20 cellular contexts compared by ENCODE assay signal in genomic region chrX:149491812-149492211, GRCh38. TPM values are rescaled to one million over a fixed set of nuclear protein-coding genes. Genes with fewer than 3 reads are reported as not detected.
"Had no signal": no experiment of that assay in that cellular context is flagged by ENCODE, and none has a peak within 500 bp of the region (broad histone marks: within the 10 kb centered on the region; RNA-seq: fewer than 3 reads in every experiment).

No MANE protein-coding gene starts in this region.

- H3K4me3 Mint-ChIP-seq: T-helper 1 cell treated with Interleukin-12 subunit alpha and Interleukin-12 subunit beta and Interleukin-4 antibody, amounts not matched to agents 30 μg/mL and 1 μg/mL, for 36 hours; WTC11 had no signal

- ATAC-seq: SK-N-SH treated with all-trans-retinoic acid at 6 μM for 48 hours, WTC11 had no signal

- H3K27ac ChIP-seq: brain microvascular endothelial cell, dorsolateral prefrontal cortex, esophagus muscularis mucosa had no signal

- H3K27me3 ChIP-seq: brain microvascular endothelial cell, esophagus muscularis mucosa had no signal

- H3K9me3 Mint-ChIP-seq: T-helper 1 cell treated with Interleukin-12 subunit alpha and Interleukin-12 subunit beta and Interleukin-4 antibody, amounts not matched to agents 30 μg/mL and 1 μg/mL, for 36 hours; WTC11 had no signal

- H3K9me3 ChIP-seq: esophagus muscularis mucosa had no signal

- DNase-seq: activated CD4-positive, alpha-beta T cell treated with anti-CD3 and anti-CD28 coated beads for 48 hours; activated CD8-positive, alpha-beta memory T cell treated with anti-CD3 and anti-CD28 coated beads for 24 hours; activated naive CD4-positive, alpha-beta T cell treated with anti-CD3 and anti-CD28 coated beads, Interleukin-2, amount 50 U/mL, for 16 hours; amniotic stem cell; brain microvascular endothelial cell; dorsolateral prefrontal cortex; foreskin fibroblast; glutamatergic neuron; mesenchymal stem cell; stimulated activated CD4-positive, alpha-beta T cell treated with anti-CD3 and anti-CD28 coated beads, Interleukin-4, amount 100 ng/mL, for 4 hours; trophoblast cell had no signal

- H3K27ac Mint-ChIP-seq: T-helper 1 cell treated with Interleukin-12 subunit alpha and Interleukin-12 subunit beta and Interleukin-4 antibody, amounts not matched to agents 30 μg/mL and 1 μg/mL, for 36 hours; WTC11 had no signal

- H3K4me3 ChIP-seq: dorsolateral prefrontal cortex, esophagus muscularis mucosa had no signal

- H3K4me1 Mint-ChIP-seq: WTC11 had no signal

RNA-seq across cellular contexts. Expression of gene HSFX3, which starts 57.9 kb away (rescaled TPM):
- total RNA-seq: cerebellum, esophagus muscularis mucosa, osteocyte, pulmonary artery endothelial cell, skeletal muscle tissue, WTC11 had no signal
- polyA plus RNA-seq: neural cell had no signal
